In the genomic region with DNA sequence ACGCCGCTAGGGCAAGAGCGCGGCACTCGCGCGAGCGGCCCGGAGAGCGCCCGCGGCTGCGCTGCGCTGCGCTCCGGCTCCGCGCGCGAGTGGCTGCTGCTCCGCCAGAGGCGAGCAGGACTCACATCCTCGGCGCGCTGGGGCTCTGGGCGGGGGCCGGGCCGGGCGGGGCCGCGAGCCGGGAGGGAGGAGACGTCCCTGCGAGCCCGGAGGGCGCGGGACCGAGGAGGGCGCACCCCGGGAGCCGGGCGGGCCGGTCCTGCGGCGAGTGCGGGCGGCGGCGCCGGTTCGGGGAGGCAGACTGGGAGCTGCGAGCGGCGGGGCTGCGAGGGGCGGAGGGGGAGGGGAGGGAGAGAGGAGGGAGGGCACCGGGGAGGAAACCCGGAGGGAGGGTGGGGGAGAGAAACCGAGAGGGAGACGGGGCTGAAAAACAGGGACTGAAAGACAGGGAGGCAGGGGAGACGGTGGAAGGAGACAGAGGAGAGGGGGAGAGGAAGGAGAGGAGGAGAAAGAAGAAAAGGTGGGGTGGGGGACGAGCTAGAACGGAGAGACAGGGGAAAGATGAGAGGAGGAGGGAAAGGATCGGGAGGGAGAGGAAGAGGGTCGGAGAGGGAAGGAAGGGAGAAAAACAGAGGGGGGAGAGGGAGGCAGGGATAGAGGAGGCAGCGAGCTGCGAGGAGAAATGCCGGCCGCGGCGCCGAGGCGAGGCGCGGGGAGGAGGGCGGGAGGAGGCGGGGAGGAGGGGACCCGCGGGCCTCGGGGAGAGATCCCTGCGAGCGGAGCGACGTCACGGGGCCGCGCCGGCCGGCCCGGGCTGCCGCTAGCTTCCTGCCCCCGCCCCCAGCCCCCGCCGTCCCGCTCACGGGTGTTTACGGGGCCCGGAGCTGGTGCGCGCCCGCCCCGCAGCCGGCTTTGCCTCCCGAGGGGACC, we compare ENCODE assay signal across 7 cellular contexts. TPM values are rescaled to one million over a fixed set of nuclear protein-coding genes. Genes with fewer than 3 reads are reported as not detected.
DNase-seq lines count a peak whose midpoint lies in the region; ATAC-seq, FAIRE-seq and TF ChIP-seq lines count a peak whose summit lies in the region.

TSS of gene CAMK2N1 (minus strand) at position 684 of the 930 bp plus-strand sequence. CDS start 831 bp downstream, outside the sequence.

- H3K27ac ChIP-seq in GM23338 (ENCODE audit: low read depth): no peak within 1 kb of the TSS
- H3K27ac ChIP-seq in thoracic aorta: peak within 1 kb of the TSS; percentile 69 to 80

- H3F3A ChIP-seq in GM23338 (replicated peaks; ENCODE audit: low read depth): peaks cover 11% of the 10 kb centered on the region; the same call in 1 of the 2 replicates

- FAIRE-seq in RCC 7860 (lab: Jason Lieb, UNC) (no peak), frontal cortex (lab: Jason Lieb, UNC) (no peak)

- peaks cover 48% of the 10 kb centered on the region for H3K27me3 Mint-ChIP-seq in GM23338 (ENCODE audit: insufficient read depth, low read depth, poor library complexity)
- H3K27me3 Mint-ChIP-seq in activated naive CD4-positive, alpha-beta T cell treated with anti-CD3 and anti-CD28 coated beads for 36 hours (ENCODE audit: low read depth): peaks cover 40% of the 10 kb centered on the region
- H3K27me3 Mint-ChIP-seq in nephron (ENCODE audit: low read depth): peaks cover 83% of the 10 kb centered on the region

- H3K79me2 ChIP-seq in GM23338 (replicated peaks; ENCODE audit: insufficient read depth): no peaks in the 10 kb centered on the region

- H3K4me3 Mint-ChIP-seq in GM23338 (peak within 1 kb of the TSS; percentile 89), nephron (peak within 1 kb of the TSS; percentile 97 to 99 (median 98))
- peak within 1 kb of the TSS; percentile 74 for H3K4me3 Mint-ChIP-seq in activated naive CD4-positive, alpha-beta T cell treated with anti-CD3 and anti-CD28 coated beads for 36 hours

- no peaks in the 10 kb centered on the region for H3K9me3 ChIP-seq in thoracic aorta

- H4K20me1 ChIP-seq in GM23338 (replicated peaks; ENCODE audit: insufficient read depth): 0 out of 2 replicates have a peak, but pooled peaks cover 4% of the 10 kb centered on the region

- no peaks in the 10 kb centered on the region; the same call in 2 of the 3 replicates for H3K9me3 Mint-ChIP-seq in GM23338
- H3K9me3 Mint-ChIP-seq in activated naive CD4-positive, alpha-beta T cell treated with anti-CD3 and anti-CD28 coated beads for 36 hours: no peaks in the 10 kb centered on the region
- H3K9me3 Mint-ChIP-seq in nephron: no peaks in the 10 kb centered on the region

- peak within 1 kb of the TSS; percentile 94 for H2AFZ ChIP-seq in GM23338

- peak within 1 kb of the TSS; percentile 81 for H3K4me3 ChIP-seq in GM23338
- H3K4me3 ChIP-seq in thoracic aorta: peak within 1 kb of the TSS; percentile 78

- H3K4me2 ChIP-seq in GM23338: peak within 1 kb of the TSS; percentile 97

- intact Hi-C loops in activated naive CD4-positive, alpha-beta T cell treated with anti-CD3 and anti-CD28 coated beads for 36 hours (cut with micrococcal nuclease): no loop called here

- H3K4me1 Mint-ChIP-seq in GM23338 (peaks cover 44% of the 10 kb centered on the region), nephron (peaks cover 34% of the 10 kb centered on the region)
- peaks cover 13% of the 10 kb centered on the region for H3K4me1 Mint-ChIP-seq in activated naive CD4-positive, alpha-beta T cell treated with anti-CD3 and anti-CD28 coated beads for 36 hours (ENCODE audit: low read depth)

- no peaks in the 10 kb centered on the region for H3K9me2 ChIP-seq in GM23338 (ENCODE audit: insufficient read depth)

- DNase-seq in GM23338 (ENCODE audit: low spot score) (peak; percentile 78), RCC 7860 (ENCODE audit: low spot score) (peak; percentile 33), frontal cortex (ENCODE audit: low spot score in 2 of 2) (peak; percentile 90 to 94), thoracic aorta (ENCODE audit: low spot score) (no peak)
- peak; percentile 66 for DNase-seq in activated naive CD4-positive, alpha-beta T cell treated with anti-CD3 and anti-CD28 coated beads for 36 hours

- H3K36me3 ChIP-seq in GM23338 (ENCODE audit: insufficient read depth) (no peaks in the 10 kb centered on the region), thoracic aorta (no peaks in the 10 kb centered on the region)

- H3K27me3 ChIP-seq in GM23338 (ENCODE audit: insufficient read depth) (peaks cover 76% of the 10 kb centered on the region), thoracic aorta (replicated peaks; ENCODE audit: insufficient read depth) (no peaks in the 10 kb centered on the region)

- H3K4me1 ChIP-seq in GM23338 (ENCODE audit: insufficient read depth) (peaks cover 47% of the 10 kb centered on the region), thoracic aorta (ENCODE audit: control insufficient read depth in 1 of 2, low read depth in 2 of 2) (peaks cover 12 to 23% of the 10 kb centered on the region in 2 donors)

- H3K27ac Mint-ChIP-seq in GM23338 (peak within 1 kb of the TSS; percentile 67; the same call in 1 of the 2 replicates), nephron (peak within 1 kb of the TSS; percentile 82 to 99 (median 98))
- no peak within 1 kb of the TSS for H3K27ac Mint-ChIP-seq in activated naive CD4-positive, alpha-beta T cell treated with anti-CD3 and anti-CD28 coated beads for 36 hours

- peak; percentile 14 for ATAC-seq in GM23338
- ATAC-seq in thoracic aorta (ENCODE audit: insufficient number of reproducible peaks, low FRiP score, low read depth): peak; percentile 52
- no peak for ATAC-seq in GM21528 (IDR thresholded peaks at IDR 0.05; ENCODE audit: low FRiP score, unreplicated experiment)

- CTCF ChIA-PET in activated naive CD4-positive, alpha-beta T cell treated with anti-CD3 and anti-CD28 coated beads for 36 hours (lab: Charles Lee): interaction anchor here (0.7 to 0.8 kb wide), 2 partner anchors 8 to 274 kb away, joined by 3 read pairs; no protein-coding TSS in a partner anchor

- H3K36me3 Mint-ChIP-seq in GM23338 (ENCODE audit: low read depth) (no peaks in the 10 kb centered on the region), nephron (ENCODE audit: low read depth) (peaks cover 5% of the 10 kb centered on the region)
- H3K36me3 Mint-ChIP-seq in activated naive CD4-positive, alpha-beta T cell treated with anti-CD3 and anti-CD28 coated beads for 36 hours (ENCODE audit: low read depth): no peaks in the 10 kb centered on the region

- TF ChIP-seq CTCF in GM23338 (conservative IDR thresholded peaks at IDR 0.05; ENCODE audit: low read depth in 2 of 2): no peak
- TF ChIP-seq CTCF in nephron (IDR thresholded peaks at IDR 0.05; ENCODE audit: unreplicated experiment in 3 of 3): no peak
- no peak for TF ChIP-seq CTCF in thoracic aorta (IDR thresholded peaks at IDR 0.05)

TF ChIP-seq in GM23338, 12 proteins besides CTCF, POLR2A, EP300 and RAD21 (continues in another document):
- TF ChIP-seq JUNB (IDR thresholded peaks at IDR 0.05; ENCODE audit: unreplicated experiment) (no peak), EZH2 (IDR thresholded peaks at IDR 0.05; ENCODE audit: low read depth, unreplicated experiment) (peak; percentile 59), ZNF331 (CRISPR knock-in tag; IDR thresholded peaks at IDR 0.05; ENCODE audit: low read depth) (no peak), REST (IDR thresholded peaks at IDR 0.05; ENCODE audit: unreplicated experiment) (no peak), EZH2phosphoT487 (IDR thresholded peaks at IDR 0.05; ENCODE audit: unreplicated experiment) (no peak), CREB1 (CRISPR knock-in tag; IDR thresholded peaks at IDR 0.05; ENCODE audit: low read depth) (peak; percentile 48; the same call in 1 of the 2 replicates), POLR2AphosphoS5 (IDR thresholded peaks at IDR 0.05; ENCODE audit: low read depth) (no peak), NANOG (IDR thresholded peaks at IDR 0.05; ENCODE audit: borderline replicate concordance) (no peak), ZNF114 (CRISPR knock-in tag; IDR thresholded peaks at IDR 0.05) (no peak), STAT1 (IDR thresholded peaks at IDR 0.05; ENCODE audit: unreplicated experiment) (no peak)
- TF ChIP-seq, protein P1, sequence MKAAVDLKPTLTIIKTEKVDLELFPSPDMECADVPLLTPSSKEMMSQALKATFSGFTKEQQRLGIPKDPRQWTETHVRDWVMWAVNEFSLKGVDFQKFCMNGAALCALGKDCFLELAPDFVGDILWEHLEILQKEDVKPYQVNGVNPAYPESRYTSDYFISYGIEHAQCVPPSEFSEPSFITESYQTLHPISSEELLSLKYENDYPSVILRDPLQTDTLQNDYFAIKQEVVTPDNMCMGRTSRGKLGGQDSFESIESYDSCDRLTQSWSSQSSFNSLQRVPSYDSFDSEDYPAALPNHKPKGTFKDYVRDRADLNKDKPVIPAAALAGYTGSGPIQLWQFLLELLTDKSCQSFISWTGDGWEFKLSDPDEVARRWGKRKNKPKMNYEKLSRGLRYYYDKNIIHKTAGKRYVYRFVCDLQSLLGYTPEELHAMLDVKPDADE (IDR thresholded peaks at IDR 0.05): no peak

RNA-seq across cellular contexts. Expression of gene CAMK2N1, which starts in this region (rescaled TPM):
- total RNA-seq in GM23338 (2014; rRNA removed; shearing (Covaris generic)): 0.52 and 0.82 TPM in 2 replicates
- polyA plus RNA-seq in GM23338 (2016; fragmentation: Nextera tagmentation; extraction: Ambion mirVana): 2.9 and 4.6 TPM in 2 replicates
- total RNA-seq in activated naive CD4-positive, alpha-beta T cell treated with anti-CD3 and anti-CD28 coated beads for 36 hours: under 1 TPM; 0.57 to 0.69 TPM
- total RNA-seq in frontal cortex (109 TPM), thoracic aorta (10 to 100 TPM in 1 of 2 donors, 1 to 10 TPM in 1; 7.3 to 15.9 TPM)

Comparison
In these comparisons a context has a peak if more than half of its experiments do, and no peak if none do; other contexts are left out.
1. Peak in DNase-seq in activated naive CD4-positive, alpha-beta T cell treated with anti-CD3 and anti-CD28 coated beads for 36 hours; RNA of the gene not detected or under 1 TPM.